23 cellular contexts compared by ENCODE assay signal in genomic region chr4:152686452-152687013, GRCh38. TPM values are rescaled to one million over a fixed set of nuclear protein-coding genes. Genes with fewer than 3 reads are reported as not detected.
DNase-seq lines count a peak whose midpoint lies in the region; ATAC-seq, FAIRE-seq and TF ChIP-seq lines count a peak whose summit lies in the region.
"Had no signal": no experiment of that assay in that cellular context is flagged by ENCODE, and none has a peak within 500 bp of the region (broad histone marks: within the 10 kb centered on the region; RNA-seq: fewer than 3 reads in every experiment).

No MANE protein-coding gene starts in this region.

- no peak overlapping the region for H3K4me3 ChIP-seq in H1 (ENCODE audit: extremely low read depth in 1 of 4, insufficient read depth in 2 of 4, low read depth in 3 of 4, low read length in 4 of 4)
- no peak overlapping the region for H3K4me3 ChIP-seq in gastrocnemius medialis
- H3K4me3 ChIP-seq: BLaER1, GM23338, PC-9 had no signal

- no peak overlapping the region for H3K4ac ChIP-seq in H1 (replicated peaks; ENCODE audit: insufficient read length, low read depth, low read length)

- in situ Hi-C loops in gastrocnemius medialis (cut with MboI; ENCODE audit: low sequenced_read_pairs in 4 of 4) = no loop called here

- 81% methylated on average over 8 of the region's 8 CpGs; no CpG with 5 or more reads in 1 of the 2 experiments for WGBS in H1 (ENCODE audit: extremely low coverage in 1 of 2, insufficient coverage in 1 of 2, insufficient read length in 1 of 2, insufficient replicate concordance in 2 of 2, low coverage in 1 of 2, low lambda C conversion rate in 2 of 2, missing lambda C conversion rate in 1 of 2), 2 experiments

- no peak overlapping the region for H3K14ac ChIP-seq in H1 (ENCODE audit: insufficient read length)

- TF ChIP-seq CTCF in H1 (IDR thresholded peaks at IDR 0.05; ENCODE audit: control extremely low read depth in 1 of 3, insufficient read depth in 1 of 3, low read depth in 1 of 3, low read length in 3 of 3) (no peak), gastrocnemius medialis (IDR thresholded peaks at IDR 0.05 in 4 of 5, conservative IDR thresholded peaks at IDR 0.05 in 1 of 5) (no peak), GM10248 (IDR thresholded peaks at IDR 0.05; ENCODE audit: control extremely low read depth, extremely low read depth, low read depth, missing control alignments) (no peak)

- H3K79me2 ChIP-seq in H1 (ENCODE audit: control insufficient read depth in 1 of 2, insufficient read depth in 2 of 2, low read length in 2 of 2) = no peaks in the 10 kb centered on the region

- peak; percentile 35 to 51 for ATAC-seq in gastrocnemius medialis
- ATAC-seq: GM23338 had no signal

- no peak overlapping the region for H4K91ac ChIP-seq in H1 (replicated peaks; ENCODE audit: insufficient read length, low read length)

- no peaks in the 10 kb centered on the region for H3K36me3 ChIP-seq in H1 (ENCODE audit: control insufficient read depth in 2 of 4, insufficient read depth in 4 of 4, low read length in 3 of 4)
- H3K36me3 ChIP-seq in gastrocnemius medialis = no peaks in the 10 kb centered on the region
- H3K36me3 ChIP-seq: BLaER1 had no signal

- H3K79me1 ChIP-seq in H1 (ENCODE audit: low read depth, low read length) = no peaks in the 10 kb centered on the region

- H3K4me2 ChIP-seq in H1 (ENCODE audit: insufficient read depth in 1 of 2, low read depth in 2 of 2, low read length in 2 of 2) = no peak overlapping the region
- H3K4me2 ChIP-seq: BLaER1, GM23338, PC-9 had no signal

- H2BK5ac ChIP-seq in H1 (ENCODE audit: low read depth, low read length) = no peak overlapping the region

- no peak overlapping the region for H2BK20ac ChIP-seq in H1 (ENCODE audit: low read length)

- H2BK12ac ChIP-seq in H1 (ENCODE audit: low read depth, low read length) = no peak overlapping the region

- H3K9ac ChIP-seq in H1 (replicated peaks in 1 of 4; ENCODE audit: extremely low read depth in 1 of 4, low read depth in 3 of 4, low read length in 3 of 4) = no peak overlapping the region
- H3K9ac ChIP-seq: BLaER1 had no signal

- H2AK5ac ChIP-seq in H1 (ENCODE audit: low read depth, low read length) = no peak overlapping the region

- 0 out of 2 replicates have a peak overlapping the region, but pooled peaks have one; percentile 33 for H2BK15ac ChIP-seq in H1 (ENCODE audit: low read length)

- H3K27ac ChIP-seq in H1 (ENCODE audit: low read depth, low read length) (no peak overlapping the region), gastrocnemius medialis (peak overlapping the region in 3 of 4 donors; percentile 63 to 68 (median 67))
- H3K27ac ChIP-seq: BLaER1, HL-60, PC-9 had no signal

- H3K9me3 ChIP-seq in H1 (ENCODE audit: insufficient read depth in 2 of 2, low read depth in 1 of 2, low read length in 1 of 2) (no peaks in the 10 kb centered on the region), gastrocnemius medialis (no peaks in the 10 kb centered on the region)
- H3K9me3 ChIP-seq: BLaER1, Caco-2 had no signal

- CTCF ChIA-PET in H1 (lab: Charles Lee; ENCODE audit: partially characterized antibody) (interaction anchor here (0.9 kb wide), 2 partner anchors 19 to 92 kb away, joined by 3 to 4 read pairs; no protein-coding TSS in a partner anchor), GM10248 (lab: Yijun Ruan, JAX) (interaction anchor here (1.2 kb wide), 1 partner anchor 17 kb away, joined by 3 read pairs; no protein-coding TSS in a partner anchor)

- no peak overlapping the region for H2AFZ ChIP-seq in H1 (ENCODE audit: low read length)
- H2AFZ ChIP-seq: GM23338, PC-9 had no signal

- H4K5ac ChIP-seq in H1 (ENCODE audit: insufficient read length, low read depth, low read length) = no peak overlapping the region

- H4K20me1 ChIP-seq in H1 (replicated peaks in 1 of 2; ENCODE audit: control insufficient read depth in 1 of 2, insufficient read depth in 2 of 2, low read length in 2 of 2) = no peaks in the 10 kb centered on the region
- H4K20me1 ChIP-seq: BLaER1 had no signal

- TF ChIP-seq RAD21 in H1 (IDR thresholded peaks at IDR 0.05 in 1 of 2, conservative IDR thresholded peaks at IDR 0.05 in 1 of 2; ENCODE audit: low read depth in 2 of 2, low read length in 2 of 2) = no peak

- H3K27me3 ChIP-seq in H1 (replicated peaks in 1 of 4; ENCODE audit: control insufficient read depth in 3 of 4, extremely low read depth in 1 of 4, insufficient read depth in 3 of 4, low read length in 3 of 4) (no peaks in the 10 kb centered on the region), gastrocnemius medialis (no peaks in the 10 kb centered on the region)
- H3K27me3 ChIP-seq: BLaER1 had no signal

- H3K23me2 ChIP-seq in H1 (ENCODE audit: low read depth, low read length) = no peaks in the 10 kb centered on the region

- no peak overlapping the region for H4K8ac ChIP-seq in H1 (ENCODE audit: extremely low read depth, insufficient read depth, low read length)

- DNase-seq in GM12892 (ENCODE audit: insufficient read length) = no peak
- DNase-seq in MV-4-11 (lab: John Stamatoyannopoulos, UW) = peak; percentile 48
- no peak for DNase-seq in H1 (ENCODE audit: low read depth in 1 of 2, low spot score in 2 of 2)
- peak; percentile 23 to 32 for DNase-seq in gastrocnemius medialis
- DNase-seq in GM10248 (ENCODE audit: extremely low spot score) = no peak
- no peak for DNase-seq in NCI-H510A (lab: John Stamatoyannopoulos, UW)
- DNase-seq in NCI-H2171 (lab: John Stamatoyannopoulos, UW) = no peak
- DNase-seq: Caco-2; CD4-positive, alpha-beta T cell; DND-41; HCEC 1CT; KG1; NCI-H1694; NCI-H2081; NCI-H2171 treated with DMSO at 0.1 percent for 48 hours; NCI-H526; PC-9; RPMI8226; SHP77 had no signal

- H3K4me1 ChIP-seq in H1 (replicated peaks in 1 of 4; ENCODE audit: control insufficient read depth in 3 of 4, insufficient read depth in 4 of 4, low read length in 3 of 4) = peaks cover 0 to 5% (median 1%) of the 10 kb centered on the region in 4 experiments; a peak in 1 of 7 replicates
- peaks cover 38 to 51% of the 10 kb centered on the region in 2 donors for H3K4me1 ChIP-seq in gastrocnemius medialis

- no peak overlapping the region for H3K23ac ChIP-seq in H1 (ENCODE audit: insufficient read length)

- no peak for TF ChIP-seq EP300 in H1 (IDR thresholded peaks at IDR 0.05; ENCODE audit: borderline replicate concordance in 1 of 2, low read depth in 2 of 2, low read length in 2 of 2)

- H3K18ac ChIP-seq in H1 (ENCODE audit: extremely low read depth, low read length) = no peak overlapping the region

- H2BK120ac ChIP-seq in H1 (replicated peaks; ENCODE audit: low read depth, low read length) = no peak overlapping the region

- POLR2A ChIA-PET in H1 (lab: Charles Lee; ENCODE audit: partially characterized antibody) (no interaction called here), GM10248 (lab: Yijun Ruan, JAX) (no interaction called here)

- TF ChIP-seq POLR2A in GM12892 (IDR thresholded peaks at IDR 0.05; ENCODE audit: low read depth, low read length) (no peak), H1 (IDR thresholded peaks at IDR 0.05; ENCODE audit: control extremely low read depth in 1 of 2, low read depth in 2 of 2, low read length in 2 of 2) (no peak), gastrocnemius medialis (IDR thresholded peaks at IDR 0.05) (no peak)

- H3K56ac ChIP-seq in H1 (replicated peaks; ENCODE audit: insufficient read length, low read depth, low read length) = no peak overlapping the region

- peak; percentile 65 for FAIRE-seq in GM12892 (lab: Jason Lieb, UNC)
- FAIRE-seq in H1 (lab: Jason Lieb, UNC) = no peak
- FAIRE-seq: GM18507 had no signal

- intact Hi-C loops in gastrocnemius medialis (cut with DNase I; ENCODE audit: low total_unique reads) = no loop called here

TF ChIP-seq in H1, 55 proteins besides CTCF, POLR2A, EP300 and RAD21 (continues in another document):
- TF ChIP-seq ZNF274 (IDR thresholded peaks at IDR 0.05; ENCODE audit: borderline replicate concordance, extremely low read depth, low read length) = no peak
- TF ChIP-seq SRF (IDR thresholded peaks at IDR 0.05; ENCODE audit: low read depth, low read length) = no peak
- no peak for TF ChIP-seq TAF7 (optimal IDR thresholded peaks at IDR 0.05; ENCODE audit: borderline replicate concordance, low read depth, low read length)
- TF ChIP-seq JUN (IDR thresholded peaks at IDR 0.05; ENCODE audit: low read depth, low read length) = no peak
- TF ChIP-seq, protein P1, sequence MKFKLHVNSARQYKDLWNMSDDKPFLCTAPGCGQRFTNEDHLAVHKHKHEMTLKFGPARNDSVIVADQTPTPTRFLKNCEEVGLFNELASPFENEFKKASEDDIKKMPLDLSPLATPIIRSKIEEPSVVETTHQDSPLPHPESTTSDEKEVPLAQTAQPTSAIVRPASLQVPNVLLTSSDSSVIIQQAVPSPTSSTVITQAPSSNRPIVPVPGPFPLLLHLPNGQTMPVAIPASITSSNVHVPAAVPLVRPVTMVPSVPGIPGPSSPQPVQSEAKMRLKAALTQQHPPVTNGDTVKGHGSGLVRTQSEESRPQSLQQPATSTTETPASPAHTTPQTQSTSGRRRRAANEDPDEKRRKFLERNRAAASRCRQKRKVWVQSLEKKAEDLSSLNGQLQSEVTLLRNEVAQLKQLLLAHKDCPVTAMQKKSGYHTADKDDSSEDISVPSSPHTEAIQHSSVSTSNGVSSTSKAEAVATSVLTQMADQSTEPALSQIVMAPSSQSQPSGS (IDR thresholded peaks at IDR 0.05; ENCODE audit: low read length) = no peak
- TF ChIP-seq FOSL1 (IDR thresholded peaks at IDR 0.05; ENCODE audit: insufficient read depth, low read depth, low read length) = no peak
- no peak for TF ChIP-seq SAP30 (IDR thresholded peaks at IDR 0.05; ENCODE audit: insufficient read depth, insufficient replicate concordance, low read length)
- TF ChIP-seq YY1 (IDR thresholded peaks at IDR 0.05; ENCODE audit: low read depth, low read length) = no peak
- TF ChIP-seq BCL11A (IDR thresholded peaks at IDR 0.05; ENCODE audit: low read depth in 2 of 2, low read length in 2 of 2) = no peak
- TF ChIP-seq SP4 (IDR thresholded peaks at IDR 0.05; ENCODE audit: low read length) = no peak
- no peak for TF ChIP-seq RXRA (IDR thresholded peaks at IDR 0.05; ENCODE audit: insufficient read depth, low read depth, low read length)
- TF ChIP-seq SIN3A (conservative IDR thresholded peaks at IDR 0.05 in 1 of 2, IDR thresholded peaks at IDR 0.05 in 1 of 2; ENCODE audit: low read depth in 1 of 2, low read length in 2 of 2) = no peak

RNA-seq across cellular contexts. Expression of gene TMEM154, which starts 6.7 kb away (rescaled TPM):
- 22.3 TPM for polyA plus RNA-seq in GM12892 (2012; ENCODE audit: missing spikeins)
- total RNA-seq in H1 (2021; fragmentation: NEBNext Ultra II Directional; extraction: Animal tissue kit (Norgen Biotek cat#: 25700)) = 1.2 and 1.5 TPM in 2 replicates
- polyA plus RNA-seq in H1 (2011; rRNA removed) = 0.22 and 0.33 TPM in 2 replicates
- polyA plus RNA-seq in H1 (2011; cell fraction: cytosol; rRNA removed) = 0.27 TPM
- polyA plus RNA-seq in H1 (2011; cell fraction: nucleus; rRNA removed) = 0.31 TPM
- 0.18 to 0.99 TPM (median 0.69 TPM) in 4 replicates for polyA plus RNA-seq in H1 (2012, experiment 1 of 2)
- polyA plus RNA-seq in H1 (2012, experiment 2 of 2) = 0.03 TPM
- 1.1 TPM for polyA plus RNA-seq in H1 (2013, experiment 1 of 2)
- 1.9 TPM for polyA plus RNA-seq in H1 (2013, experiment 2 of 2)
- polyA minus RNA-seq in H1 (2011; rRNA and poly(A)+ RNA removed) = 0.85 and 1.0 TPM in 2 replicates
- not detected for polyA minus RNA-seq in H1 (2011; cell fraction: cytosol; rRNA and poly(A)+ RNA removed)
- polyA minus RNA-seq in H1 (2011; cell fraction: nucleus; rRNA and poly(A)+ RNA removed) = 1.9 TPM
- 1 to 10 TPM in 2 of 4 donors, under 1 TPM in 2; 0.15 to 2.0 (median 0.70) TPM for total RNA-seq in gastrocnemius medialis

Comparison
In these comparisons a context has a peak if more than half of its experiments do, and no peak if none do; other contexts are left out.
1. DNase-seq: peak in MV-4-11 (single experiment) and gastrocnemius medialis (2 of 2); none in GM12892 (single experiment), H1 (0 of 2), GM10248 (single experiment), NCI-H510A (single experiment) and NCI-H2171 (single experiment).